Comparison of ENCODE assay signal across 12 cellular contexts in the genomic region with DNA sequence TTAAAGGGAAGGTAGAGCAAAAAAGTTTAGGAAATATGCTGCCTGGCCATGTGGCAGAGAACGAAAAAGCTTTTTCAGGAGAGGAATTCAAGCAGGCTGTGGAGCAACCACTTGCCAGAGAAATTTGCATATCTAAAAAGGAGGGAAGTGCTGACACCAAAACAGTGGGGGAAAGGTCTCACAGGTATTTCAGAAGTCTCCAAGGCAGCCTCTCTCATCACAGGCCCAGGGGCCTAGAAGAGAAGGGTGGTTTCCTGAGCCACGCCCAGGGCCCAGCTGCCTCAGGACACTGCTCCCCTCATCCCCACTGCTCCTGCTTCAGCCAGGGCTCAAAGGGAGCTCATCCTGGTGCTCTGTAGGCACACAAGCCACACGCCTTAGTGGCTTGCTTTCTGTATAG. TPM values are rescaled to one million over a fixed set of nuclear protein-coding genes. Genes with fewer than 3 reads are reported as not detected.
DNase-seq lines count a peak whose midpoint lies in the region; ATAC-seq, FAIRE-seq and TF ChIP-seq lines count a peak whose summit lies in the region.
"Had no signal": no experiment of that assay in that cellular context is flagged by ENCODE, and none has a peak within 500 bp of the region (broad histone marks: within the 10 kb centered on the region; RNA-seq: fewer than 3 reads in every experiment).

No MANE protein-coding gene starts in this region.

- H4K8ac ChIP-seq in H1 (ENCODE audit: extremely low read depth, insufficient read depth, low read length) = no peak overlapping the region

- no peak overlapping the region for H3K4me2 ChIP-seq in H1 (ENCODE audit: insufficient read depth in 1 of 2, low read depth in 2 of 2, low read length in 2 of 2)

- no peak overlapping the region for H4K91ac ChIP-seq in H1 (replicated peaks; ENCODE audit: insufficient read length, low read length)

- H3K23ac ChIP-seq in H1 (ENCODE audit: insufficient read length) = no peak overlapping the region

- no peak overlapping the region for H3K18ac ChIP-seq in H1 (ENCODE audit: extremely low read depth, low read length)

- H3K4ac ChIP-seq in H1 (replicated peaks; ENCODE audit: insufficient read length, low read depth, low read length) = no peak overlapping the region

- no peak overlapping the region for H3K56ac ChIP-seq in H1 (replicated peaks; ENCODE audit: insufficient read length, low read depth, low read length)

- no peaks in the 10 kb centered on the region for H4K20me1 ChIP-seq in H1 (replicated peaks in 1 of 2; ENCODE audit: control insufficient read depth in 1 of 2, insufficient read depth in 2 of 2, low read length in 2 of 2)

- no peak overlapping the region for H2AFZ ChIP-seq in H1 (ENCODE audit: low read length)

- peak; percentile 82 for FAIRE-seq in H1 (lab: Jason Lieb, UNC)

- no peak for TF ChIP-seq EP300 in H1 (IDR thresholded peaks at IDR 0.05; ENCODE audit: borderline replicate concordance in 1 of 2, low read depth in 2 of 2, low read length in 2 of 2)

- no peaks in the 10 kb centered on the region for H3K36me3 ChIP-seq in H1 (ENCODE audit: control insufficient read depth in 2 of 4, insufficient read depth in 4 of 4, low read length in 3 of 4)
- H3K36me3 ChIP-seq: gastrocnemius medialis, right atrium auricular region had no signal

- no peak overlapping the region for H2BK15ac ChIP-seq in H1 (ENCODE audit: low read length)

- H3K27me3 ChIP-seq in H1 (replicated peaks in 1 of 4; ENCODE audit: control insufficient read depth in 3 of 4, extremely low read depth in 1 of 4, insufficient read depth in 3 of 4, low read length in 3 of 4) = no peaks in the 10 kb centered on the region
- H3K27me3 ChIP-seq: body of pancreas, gastrocnemius medialis, right atrium auricular region had no signal

- H3K9me3 ChIP-seq in H1 (ENCODE audit: insufficient read depth in 2 of 2, low read depth in 1 of 2, low read length in 1 of 2) = no peaks in the 10 kb centered on the region
- H3K9me3 ChIP-seq: body of pancreas, gastrocnemius medialis, right atrium auricular region had no signal

- no peak overlapping the region for H2BK5ac ChIP-seq in H1 (ENCODE audit: low read depth, low read length)

- no peak for DNase-seq in H1 (ENCODE audit: low read depth in 1 of 2, low spot score in 2 of 2)
- no peak for DNase-seq in glomerular visceral epithelial cell (ENCODE audit: extremely low spot score)
- DNase-seq in retina = no peak
- no peak for DNase-seq in NCI-H1436 (lab: John Stamatoyannopoulos, UW)
- DNase-seq: body of pancreas, gastrocnemius medialis, natural killer cell had no signal

- TF ChIP-seq CTCF in H1 (IDR thresholded peaks at IDR 0.05; ENCODE audit: control extremely low read depth in 1 of 3, insufficient read depth in 1 of 3, low read depth in 1 of 3, low read length in 3 of 3) = no peak

- H3K79me1 ChIP-seq in H1 (ENCODE audit: low read depth, low read length) = no peaks in the 10 kb centered on the region; the same call in 1 of the 2 replicates

- peaks cover 0 to 6% (median 3%) of the 10 kb centered on the region in 4 experiments; a peak in 3 of 7 replicates for H3K4me1 ChIP-seq in H1 (replicated peaks in 1 of 4; ENCODE audit: control insufficient read depth in 3 of 4, insufficient read depth in 4 of 4, low read length in 3 of 4)

- TF ChIP-seq RAD21 in H1 (IDR thresholded peaks at IDR 0.05 in 1 of 2, conservative IDR thresholded peaks at IDR 0.05 in 1 of 2; ENCODE audit: low read depth in 2 of 2, low read length in 2 of 2) = no peak

- no peak overlapping the region for H2BK120ac ChIP-seq in H1 (replicated peaks; ENCODE audit: low read depth, low read length)

- ATAC-seq in GM18517 (IDR thresholded peaks at IDR 0.05; ENCODE audit: unreplicated experiment) = peak; percentile 34
- peak; percentile 55 for ATAC-seq in GM21723 (IDR thresholded peaks at IDR 0.05; ENCODE audit: unreplicated experiment)
- ATAC-seq in HG03280 (IDR thresholded peaks at IDR 0.05; ENCODE audit: unreplicated experiment) = peak; percentile 35
- no peak for ATAC-seq in GM18498 (IDR thresholded peaks at IDR 0.05; ENCODE audit: unreplicated experiment)
- ATAC-seq: body of pancreas, gastrocnemius medialis, natural killer cell had no signal

- no peak overlapping the region for H3K14ac ChIP-seq in H1 (ENCODE audit: insufficient read length)

- POLR2A ChIA-PET in H1 (lab: Charles Lee; ENCODE audit: partially characterized antibody) = interaction anchor here (0.8 kb wide), 1 partner anchor 889 kb away, joined by 3 read pairs; a partner anchor contains a TSS

- no peak overlapping the region for H3K4me3 ChIP-seq in H1 (ENCODE audit: extremely low read depth in 1 of 4, insufficient read depth in 2 of 4, low read depth in 3 of 4, low read length in 4 of 4)
- H3K4me3 ChIP-seq: body of pancreas, gastrocnemius medialis, right atrium auricular region had no signal

- H3K27ac ChIP-seq in H1 (ENCODE audit: low read depth, low read length) = no peak overlapping the region
- H3K27ac ChIP-seq: body of pancreas, gastrocnemius medialis, right atrium auricular region had no signal

- 60% methylated on average over 1 of the region's 3 CpGs; no CpG with 5 or more reads in 1 of the 2 experiments for WGBS in H1 (ENCODE audit: extremely low coverage in 1 of 2, insufficient coverage in 1 of 2, insufficient read length in 1 of 2, insufficient replicate concordance in 2 of 2, low coverage in 1 of 2, low lambda C conversion rate in 2 of 2, missing lambda C conversion rate in 1 of 2), 2 experiments

- no peak overlapping the region for H2BK20ac ChIP-seq in H1 (ENCODE audit: low read length)

- H3K79me2 ChIP-seq in H1 (ENCODE audit: control insufficient read depth in 1 of 2, insufficient read depth in 2 of 2, low read length in 2 of 2) = no peaks in the 10 kb centered on the region; a peak in 1 of 4 replicates

- H3K9ac ChIP-seq in H1 (replicated peaks in 1 of 4; ENCODE audit: extremely low read depth in 1 of 4, low read depth in 3 of 4, low read length in 3 of 4) = no peak overlapping the region

- H2AK5ac ChIP-seq in H1 (ENCODE audit: low read depth, low read length) = no peak overlapping the region

- H4K5ac ChIP-seq in H1 (ENCODE audit: insufficient read length, low read depth, low read length) = no peak overlapping the region

- CTCF ChIA-PET in H1 (lab: Charles Lee; ENCODE audit: partially characterized antibody) = no interaction called here

- no peak for TF ChIP-seq POLR2A in H1 (IDR thresholded peaks at IDR 0.05; ENCODE audit: control extremely low read depth in 1 of 2, low read depth in 2 of 2, low read length in 2 of 2)

- no peak overlapping the region for H2BK12ac ChIP-seq in H1 (ENCODE audit: low read depth, low read length)

- H3K23me2 ChIP-seq in H1 (ENCODE audit: low read depth, low read length) = no peaks in the 10 kb centered on the region

TF ChIP-seq in H1, 55 proteins besides CTCF, POLR2A, EP300 and RAD21:
- no peak for TF ChIP-seq JUND (IDR thresholded peaks at IDR 0.05; ENCODE audit: low read length)
- TF ChIP-seq, protein P1, sequence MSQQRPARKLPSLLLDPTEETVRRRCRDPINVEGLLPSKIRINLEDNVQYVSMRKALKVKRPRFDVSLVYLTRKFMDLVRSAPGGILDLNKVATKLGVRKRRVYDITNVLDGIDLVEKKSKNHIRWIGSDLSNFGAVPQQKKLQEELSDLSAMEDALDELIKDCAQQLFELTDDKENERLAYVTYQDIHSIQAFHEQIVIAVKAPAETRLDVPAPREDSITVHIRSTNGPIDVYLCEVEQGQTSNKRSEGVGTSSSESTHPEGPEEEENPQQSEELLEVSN (IDR thresholded peaks at IDR 0.05) = no peak
- TF ChIP-seq SUZ12 (IDR thresholded peaks at IDR 0.05; ENCODE audit: low read length) = no peak
- TF ChIP-seq PHF8 (conservative IDR thresholded peaks at IDR 0.05; ENCODE audit: low read depth, low read length) = no peak
- no peak for TF ChIP-seq EZH2 (IDR thresholded peaks at IDR 0.05; ENCODE audit: low read depth, low read length, severe bottlenecking)
- no peak for TF ChIP-seq EGR1 (IDR thresholded peaks at IDR 0.05; ENCODE audit: borderline replicate concordance, low read depth, low read length)
- no peak for TF ChIP-seq SAP30 (IDR thresholded peaks at IDR 0.05; ENCODE audit: insufficient read depth, insufficient replicate concordance, low read length)
- no peak for TF ChIP-seq TEAD4 (IDR thresholded peaks at IDR 0.05; ENCODE audit: low read depth, low read length)
- TF ChIP-seq SP1 (IDR thresholded peaks at IDR 0.05; ENCODE audit: low read depth, low read length) = no peak
- TF ChIP-seq CBX8 (IDR thresholded peaks at IDR 0.05; ENCODE audit: borderline replicate concordance, low read depth, low read length) = no peak
- no peak for TF ChIP-seq BCL11A (IDR thresholded peaks at IDR 0.05; ENCODE audit: low read depth in 2 of 2, low read length in 2 of 2)
- TF ChIP-seq FOSL1 (IDR thresholded peaks at IDR 0.05; ENCODE audit: insufficient read depth, low read depth, low read length) = no peak
- no peak for TF ChIP-seq JUN (IDR thresholded peaks at IDR 0.05; ENCODE audit: low read depth, low read length)
- no peak for TF ChIP-seq HDAC6 (IDR thresholded peaks at IDR 0.05; ENCODE audit: low read depth, low read length)

RNA-seq across cellular contexts. Expression of a gene that starts 29.9 kb away (rescaled TPM):
- 1.4 and 1.5 TPM in 2 replicates for total RNA-seq in H1 (2021; fragmentation: NEBNext Ultra II Directional; extraction: Animal tissue kit (Norgen Biotek cat#: 25700))
- 0.39 and 0.67 TPM in 2 replicates for polyA plus RNA-seq in H1 (2011; rRNA removed)
- polyA plus RNA-seq in H1 (2011; cell fraction: cytosol; rRNA removed) = 0.39 TPM
- 1.4 TPM for polyA plus RNA-seq in H1 (2011; cell fraction: nucleus; rRNA removed)
- 0.74 to 1.3 TPM (median 0.95 TPM) in 4 replicates for polyA plus RNA-seq in H1 (2012, experiment 1 of 2)
- 0.12 TPM for polyA plus RNA-seq in H1 (2012, experiment 2 of 2)
- polyA plus RNA-seq in H1 (2013, experiment 1 of 2) = 1.3 TPM
- 1.3 TPM for polyA plus RNA-seq in H1 (2013, experiment 2 of 2)
- 2.3 and 3.1 TPM in 2 replicates for polyA minus RNA-seq in H1 (2011; rRNA and poly(A)+ RNA removed)
- 0.59 TPM for polyA minus RNA-seq in H1 (2011; cell fraction: cytosol; rRNA and poly(A)+ RNA removed)
- 5.3 TPM for polyA minus RNA-seq in H1 (2011; cell fraction: nucleus; rRNA and poly(A)+ RNA removed)

RNA-seq across cellular contexts. Expression of a gene that starts 30.4 kb away (rescaled TPM):
- total RNA-seq in H1 (2021; fragmentation: NEBNext Ultra II Directional; extraction: Animal tissue kit (Norgen Biotek cat#: 25700)) = 27.2 and 29.4 TPM in 2 replicates
- polyA plus RNA-seq in H1 (2011; rRNA removed) = 21.8 and 30.2 TPM in 2 replicates
- polyA plus RNA-seq in H1 (2011; cell fraction: cytosol; rRNA removed) = 30.4 TPM
- polyA plus RNA-seq in H1 (2011; cell fraction: nucleus; rRNA removed) = 14.6 TPM
- 24.3 to 30.8 TPM (median 26.6 TPM) in 4 replicates for polyA plus RNA-seq in H1 (2012, experiment 1 of 2)
- polyA plus RNA-seq in H1 (2012, experiment 2 of 2) = 4.2 TPM
- 14.9 TPM for polyA plus RNA-seq in H1 (2013, experiment 1 of 2)
- 14.6 TPM for polyA plus RNA-seq in H1 (2013, experiment 2 of 2)
- polyA minus RNA-seq in H1 (2011; rRNA and poly(A)+ RNA removed) = 30.6 and 33.5 TPM in 2 replicates
- 15.5 TPM for polyA minus RNA-seq in H1 (2011; cell fraction: cytosol; rRNA and poly(A)+ RNA removed)
- 17.3 TPM for polyA minus RNA-seq in H1 (2011; cell fraction: nucleus; rRNA and poly(A)+ RNA removed)
